In genomic region chr2:180970052-180970451, GRCh38 we compare ENCODE assay signal across 17 cellular contexts.
"Had no signal": no experiment of that assay in that cellular context is flagged by ENCODE, and none has a peak within 500 bp of the region (broad histone marks: within the 10 kb centered on the region; RNA-seq: fewer than 3 reads in every experiment).

No MANE protein-coding gene starts in this region.

- ATAC-seq: activated CD8-positive, alpha-beta memory T cell treated with anti-CD3 and anti-CD28 coated beads, Interleukin-2, amount 10 ng/mL, durations not matched to agents 7 days and 5 days; left ventricle myocardium superior; naive thymus-derived CD8-positive, alpha-beta T cell had no signal

- DNase-seq: activated CD4-positive, alpha-beta memory T cell treated with anti-CD3 and anti-CD28 coated beads for 36 hours; activated CD8-positive, alpha-beta memory T cell treated with anti-CD3 and anti-CD28 coated beads, Interleukin-2, amount 10 ng/mL, durations not matched to agents 7 days and 5 days; activated naive CD4-positive, alpha-beta T cell treated with anti-CD3 and anti-CD28 coated beads, Interleukin-2, amount 10 ng/mL, durations not matched to agents 7 days and 5 days; activated T-cell treated with anti-CD3 and anti-CD28 coated beads, Interleukin-2, amount 50 U/mL, for 1 hour; cerebellar nuclear complex; effector CD8-positive, alpha-beta T cell; esophagus squamous epithelium; left ventricle myocardium superior; mesenchymal stem cell; naive thymus-derived CD8-positive, alpha-beta T cell; stimulated activated CD4-positive, alpha-beta T cell treated with anti-CD3 and anti-CD28 coated beads, Interleukin-4, amount 100 ng/mL, for 24 hours; stimulated activated naive CD4-positive, alpha-beta T cell treated with Interleukin-2 at 50 U/mL for 16 hours; transverse colon had no signal

- H3K27ac ChIP-seq: ascending aorta, breast epithelium, esophagus squamous epithelium, skin epidermis, transverse colon had no signal

- H3K4me1 ChIP-seq: ascending aorta, breast epithelium, esophagus squamous epithelium, transverse colon had no signal

- H3K9me3 ChIP-seq: ascending aorta, breast epithelium, esophagus squamous epithelium, transverse colon had no signal

- H3K4me3 ChIP-seq: ascending aorta, breast epithelium, esophagus squamous epithelium, skin epidermis, transverse colon had no signal

- H3K36me3 ChIP-seq: ascending aorta, breast epithelium, esophagus squamous epithelium, transverse colon had no signal

- FAIRE-seq: endothelial cell of umbilical vein had no signal

- H3K27me3 ChIP-seq: ascending aorta, breast epithelium, esophagus squamous epithelium, transverse colon had no signal
